In genomic region chr7:103771294-103771693, GRCh38 we compare ENCODE assay signal across 21 cellular contexts.
"Had no signal": no experiment of that assay in that cellular context is flagged by ENCODE, and none has a peak within 500 bp of the region (broad histone marks: within the 10 kb centered on the region; RNA-seq: fewer than 3 reads in every experiment).

No MANE protein-coding gene starts in this region.

- H3K4me2 ChIP-seq: hepatocyte had no signal

- H3K4me3 ChIP-seq: esophagus muscularis mucosa, gastroesophageal sphincter, hepatocyte, psoas muscle, sigmoid colon, skin epidermis, stomach, thoracic aorta, transverse colon had no signal

- FAIRE-seq: keratinocyte had no signal

- H2AFZ ChIP-seq: hepatocyte had no signal

- H3K79me2 ChIP-seq: hepatocyte had no signal

- H3K9me3 ChIP-seq: esophagus muscularis mucosa, gastroesophageal sphincter, neutrophil, psoas muscle, sigmoid colon, stomach, thoracic aorta, transverse colon had no signal

- ATAC-seq: gastroesophageal sphincter; left cardiac atrium; naive thymus-derived CD4-positive, alpha-beta T cell; psoas muscle had no signal

- H3K27me3 ChIP-seq: esophagus muscularis mucosa, gastroesophageal sphincter, hepatocyte, neutrophil, sigmoid colon, stomach, transverse colon had no signal

- H3K27ac ChIP-seq: epithelial cell of prostate, esophagus muscularis mucosa, gastroesophageal sphincter, hepatocyte, neutrophil, psoas muscle, sigmoid colon, skin epidermis, stomach, thoracic aorta, transverse colon had no signal

- H3K36me3 ChIP-seq: esophagus muscularis mucosa, gastroesophageal sphincter, neutrophil, sigmoid colon, stomach, thoracic aorta, transverse colon had no signal

- H3K4me1 ChIP-seq: esophagus muscularis mucosa, gastroesophageal sphincter, psoas muscle, sigmoid colon, stomach, transverse colon had no signal

- DNase-seq: effector memory CD4-positive, alpha-beta T cell; foreskin fibroblast; glutamatergic neuron; left cardiac atrium; naive thymus-derived CD4-positive, alpha-beta T cell; psoas muscle; retina; sigmoid colon; stimulated activated CD4-positive, alpha-beta T cell treated with anti-CD3 and anti-CD28 coated beads, Interleukin-12 subunit alpha, Interleukin-12 subunit beta, amount 100 ng/mL, for 4 hours; stimulated activated naive CD4-positive, alpha-beta T cell; stomach; substantia nigra; transverse colon had no signal
